Comparison of ENCODE assay signal across 1 cellular context in genomic region chr17:79716183-79716797, GRCh38.
TF ChIP-seq lines count a peak whose summit lies in the region.

No MANE protein-coding gene starts in this region.

TF ChIP-seq in H1, 55 proteins besides CTCF, POLR2A, EP300 and RAD21 (continued from another document):
- TF ChIP-seq KDM5A (IDR thresholded peaks at IDR 0.05; ENCODE audit: low read length): no peak
- no peak for TF ChIP-seq CREB1 (IDR thresholded peaks at IDR 0.05)
- no peak for TF ChIP-seq SIX5 (IDR thresholded peaks at IDR 0.05; ENCODE audit: low read depth, low read length)
- no peak for TF ChIP-seq BACH1 (IDR thresholded peaks at IDR 0.05; ENCODE audit: low read length)
- TF ChIP-seq CHD2 (IDR thresholded peaks at IDR 0.05; ENCODE audit: low read length): no peak
- no peak for TF ChIP-seq GABPA (IDR thresholded peaks at IDR 0.05; ENCODE audit: borderline replicate concordance, insufficient read depth, low read length)
- no peak for TF ChIP-seq CHD7 (IDR thresholded peaks at IDR 0.05; ENCODE audit: insufficient replicate concordance, low read length)
- no peak for TF ChIP-seq POLR2AphosphoS5 (IDR thresholded peaks at IDR 0.05; ENCODE audit: low read depth, low read length)
- no peak for TF ChIP-seq MAX (IDR thresholded peaks at IDR 0.05)
- no peak for TF ChIP-seq KDM1A (IDR thresholded peaks at IDR 0.05; ENCODE audit: borderline replicate concordance, low read length)
- TF ChIP-seq TEAD4 (IDR thresholded peaks at IDR 0.05; ENCODE audit: low read depth, low read length): no peak
- no peak for TF ChIP-seq BCL11A (IDR thresholded peaks at IDR 0.05; ENCODE audit: low read depth in 2 of 2, low read length in 2 of 2)
- no peak for TF ChIP-seq E2F6 (IDR thresholded peaks at IDR 0.05)
- no peak for TF ChIP-seq SRF (IDR thresholded peaks at IDR 0.05; ENCODE audit: low read depth, low read length)
- no peak for TF ChIP-seq RXRA (IDR thresholded peaks at IDR 0.05; ENCODE audit: insufficient read depth, low read depth, low read length)
- no peak for TF ChIP-seq PHF8 (conservative IDR thresholded peaks at IDR 0.05; ENCODE audit: low read depth, low read length)
- TF ChIP-seq ASH2L (IDR thresholded peaks at IDR 0.05; ENCODE audit: low read length): no peak
- TF ChIP-seq JUN (IDR thresholded peaks at IDR 0.05; ENCODE audit: low read depth, low read length): no peak
